1 cellular context compared by ENCODE assay signal in genomic region chr5:132830436-132831094, GRCh38.
A peak's percentile ranks its signal among the peaks of the same experiment; 100 is the strongest.
TF ChIP-seq lines count a peak whose summit lies in the region.

A gene with protein sequence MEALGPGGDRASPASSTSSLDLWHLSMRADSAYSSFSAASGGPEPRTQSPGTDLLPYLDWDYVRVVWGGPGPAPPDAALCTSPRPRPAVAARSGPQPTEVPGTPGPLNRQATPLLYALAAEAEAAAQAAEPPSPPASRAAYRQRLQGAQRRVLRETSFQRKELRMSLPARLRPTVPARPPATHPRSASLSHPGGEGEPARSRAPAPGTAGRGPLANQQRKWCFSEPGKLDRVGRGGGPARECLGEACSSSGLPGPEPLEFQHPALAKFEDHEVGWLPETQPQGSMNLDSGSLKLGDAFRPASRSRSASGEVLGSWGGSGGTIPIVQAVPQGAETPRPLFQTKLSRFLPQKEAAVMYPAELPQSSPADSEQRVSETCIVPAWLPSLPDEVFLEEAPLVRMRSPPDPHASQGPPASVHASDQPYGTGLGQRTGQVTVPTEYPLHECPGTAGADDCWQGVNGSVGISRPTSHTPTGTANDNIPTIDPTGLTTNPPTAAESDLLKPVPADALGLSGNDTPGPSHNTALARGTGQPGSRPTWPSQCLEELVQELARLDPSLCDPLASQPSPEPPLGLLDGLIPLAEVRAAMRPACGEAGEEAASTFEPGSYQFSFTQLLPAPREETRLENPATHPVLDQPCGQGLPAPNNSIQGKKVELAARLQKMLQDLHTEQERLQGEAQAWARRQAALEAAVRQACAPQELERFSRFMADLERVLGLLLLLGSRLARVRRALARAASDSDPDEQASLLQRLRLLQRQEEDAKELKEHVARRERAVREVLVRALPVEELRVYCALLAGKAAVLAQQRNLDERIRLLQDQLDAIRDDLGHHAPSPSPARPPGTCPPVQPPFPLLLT (minus strand): TSS chr5:132830647. CDS start chr5:132826140, 4,507 bp downstream.

TF ChIP-seq in K562, 482 proteins besides CTCF, POLR2A, EP300 and RAD21 (continued from another document):
- TF ChIP-seq, protein P1, sequence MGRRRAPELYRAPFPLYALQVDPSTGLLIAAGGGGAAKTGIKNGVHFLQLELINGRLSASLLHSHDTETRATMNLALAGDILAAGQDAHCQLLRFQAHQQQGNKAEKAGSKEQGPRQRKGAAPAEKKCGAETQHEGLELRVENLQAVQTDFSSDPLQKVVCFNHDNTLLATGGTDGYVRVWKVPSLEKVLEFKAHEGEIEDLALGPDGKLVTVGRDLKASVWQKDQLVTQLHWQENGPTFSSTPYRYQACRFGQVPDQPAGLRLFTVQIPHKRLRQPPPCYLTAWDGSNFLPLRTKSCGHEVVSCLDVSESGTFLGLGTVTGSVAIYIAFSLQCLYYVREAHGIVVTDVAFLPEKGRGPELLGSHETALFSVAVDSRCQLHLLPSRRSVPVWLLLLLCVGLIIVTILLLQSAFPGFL (CRISPR knock-in tag; IDR thresholded peaks at IDR 0.05), result no peak
- peak; percentile 19 to 80 for TF ChIP-seq NONO (IDR thresholded peaks at IDR 0.05; ENCODE audit: low read depth in 2 of 2, low read length in 1 of 2)
- TF ChIP-seq CREB3L1 (IDR thresholded peaks at IDR 0.05; ENCODE audit: borderline replicate concordance, low read depth), result peak; percentile 65; the same call in 1 of the 2 replicates
- no peak for TF ChIP-seq SPI1 (IDR thresholded peaks at IDR 0.05; ENCODE audit: borderline replicate concordance, low read depth, low read length)
- no peak for TF ChIP-seq NELFE (IDR thresholded peaks at IDR 0.05; ENCODE audit: insufficient read depth, insufficient read length)
- no peak for TF ChIP-seq ZNF253 (CRISPR knock-in tag; conservative IDR thresholded peaks at IDR 0.05)
- no peak for TF ChIP-seq GATAD2A (IDR thresholded peaks at IDR 0.05)
- TF ChIP-seq ZFX (CRISPR knock-in tag; IDR thresholded peaks at IDR 0.05), result peak; percentile 95
- TF ChIP-seq BCOR (IDR thresholded peaks at IDR 0.05), result no peak
- no peak for TF ChIP-seq NFXL1 (CRISPR knock-in tag; IDR thresholded peaks at IDR 0.05)
- peak; percentile 77 for TF ChIP-seq DMBX1 (CRISPR knock-in tag; IDR thresholded peaks at IDR 0.05; ENCODE audit: borderline replicate concordance)
- TF ChIP-seq SRF (CRISPR knock-in tag; IDR thresholded peaks at IDR 0.05), result 0 out of 4 replicates have a peak, but pooled peaks of 1 of the 2 experiments have one; percentile 48
- TF ChIP-seq BRD4 (IDR thresholded peaks at IDR 0.05), result peak; percentile 31; the same call in 1 of the 2 replicates
- TF ChIP-seq NFIX (CRISPR knock-in tag; IDR thresholded peaks at IDR 0.05; ENCODE audit: low read depth), result no peak
- no peak for TF ChIP-seq HDAC1 (IDR thresholded peaks at IDR 0.05)
- no peak for TF ChIP-seq RHOXF2B (CRISPR knock-in tag; conservative IDR thresholded peaks at IDR 0.05)
- no peak for TF ChIP-seq U2AF2 (optimal IDR thresholded peaks at IDR 0.05; ENCODE audit: low read depth, low read length)
- TF ChIP-seq ZNF75A (CRISPR knock-in tag; IDR thresholded peaks at IDR 0.05), result no peak
- TF ChIP-seq TRIM28 (IDR thresholded peaks at IDR 0.05), result 0 out of 2 replicates have a peak, but pooled peaks have one; percentile 21
- TF ChIP-seq, protein P2, sequence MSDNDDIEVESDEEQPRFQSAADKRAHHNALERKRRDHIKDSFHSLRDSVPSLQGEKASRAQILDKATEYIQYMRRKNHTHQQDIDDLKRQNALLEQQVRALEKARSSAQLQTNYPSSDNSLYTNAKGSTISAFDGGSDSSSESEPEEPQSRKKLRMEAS (CRISPR knock-in tag; IDR thresholded peaks at IDR 0.05), result peak; percentile 62
- TF ChIP-seq NRF1 (conservative IDR thresholded peaks at IDR 0.05 in 1 of 2, IDR thresholded peaks at IDR 0.05 in 1 of 2), result peak; percentile 63 to 69; a peak in 3 of 4 replicates
